ENCODE assay signal across 24 cellular contexts in the genomic region with DNA sequence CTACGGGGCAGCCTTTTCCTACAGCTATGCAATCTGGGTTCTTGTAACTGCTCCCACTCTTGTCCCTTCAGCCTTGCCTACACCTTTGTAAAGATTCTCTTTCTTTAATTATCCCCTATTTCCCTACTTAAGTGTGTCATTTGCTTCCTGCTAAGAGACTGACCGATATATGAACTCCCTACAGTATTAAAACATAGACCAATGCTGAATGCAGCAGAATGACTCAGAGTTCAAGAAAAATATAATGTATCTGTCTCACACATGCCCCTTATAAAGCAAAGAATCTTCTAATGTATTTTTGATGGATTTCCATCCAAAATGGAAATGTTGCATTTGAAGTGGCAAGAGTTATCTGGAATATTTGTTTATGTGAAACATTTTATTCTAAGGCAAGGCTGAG.
"Had no signal": no experiment of that assay in that cellular context is flagged by ENCODE, and none has a peak within 500 bp of the region (broad histone marks: within the 10 kb centered on the region; RNA-seq: fewer than 3 reads in every experiment).

No MANE protein-coding gene starts in this region.

- FAIRE-seq: frontal cortex, islet of Langerhans, TTC549 had no signal

- H3K9me3 ChIP-seq: body of pancreas, upper lobe of left lung had no signal

- ATAC-seq: body of pancreas; left ventricle myocardium superior; natural killer cell treated with Interleukin-12 subunit alpha and Interleukin-12 subunit beta and Interleukin-15 and Interleukin-18, amount 100 ng/mL, for 72 hours; sciatic nerve had no signal

- H3K27ac ChIP-seq: body of pancreas, upper lobe of left lung had no signal

- H3K4me1 ChIP-seq: body of pancreas, upper lobe of left lung had no signal

- H3K36me3 ChIP-seq: upper lobe of left lung had no signal

- H3K27me3 ChIP-seq: body of pancreas, upper lobe of left lung had no signal

- DNase-seq: activated CD4-positive, alpha-beta T cell treated with anti-CD3 and anti-CD28 coated beads for 1 hour; activated CD8-positive, alpha-beta memory T cell treated with anti-CD3 and anti-CD28 coated beads for 24 hours; activated CD8-positive, alpha-beta memory T cell treated with anti-CD3 and anti-CD28 coated beads, Interleukin-2, amount 50 U/mL, for 4 hours; activated naive CD4-positive, alpha-beta T cell treated with anti-CD3 and anti-CD28 coated beads for 36 hours; activated naive CD8-positive, alpha-beta T cell treated with anti-CD3 and anti-CD28 coated beads, Interleukin-2, amount 10 ng/mL, durations not matched to agents 7 days and 5 days; activated T-cell treated with anti-CD3 and anti-CD28 coated beads, Interleukin-2, amount 50 U/mL, for 48 hours; amygdala; body of pancreas; effector CD8-positive, alpha-beta T cell; head of caudate nucleus; hypothalamus; left ventricle myocardium superior; mammary epithelial cell; midbrain; nucleus accumbens; stimulated activated CD4-positive, alpha-beta T cell treated with anti-CD3 and anti-CD28 coated beads, Interleukin-4, amount 100 ng/mL, for 1 hour; stimulated activated naive CD4-positive, alpha-beta T cell treated with Interleukin-2 at 50 U/mL for 16 hours; T-helper 1 cell; upper lobe of left lung had no signal

- H3K4me3 ChIP-seq: body of pancreas, upper lobe of left lung had no signal
